Comparison of ENCODE assay signal across 7 cellular contexts in genomic region chr4:40140607-40141006, GRCh38. TPM values are rescaled to one million over a fixed set of nuclear protein-coding genes. Genes with fewer than 3 reads are reported as not detected.
"Had no signal": no experiment of that assay in that cellular context is flagged by ENCODE, and none has a peak within 500 bp of the region (broad histone marks: within the 10 kb centered on the region; RNA-seq: fewer than 3 reads in every experiment).

No MANE protein-coding gene starts in this region.

RNA-seq across cellular contexts. Expression of gene RHOH, which starts 56.2 kb away (rescaled TPM):
- total RNA-seq: PC-3, PC-9, RPMI7951, SJCRH30, SJSA1, SK-MEL-5 had no signal
- polyA plus RNA-seq: SK-N-SH had no signal
